1 cellular context compared by ENCODE assay signal in genomic region chr9:113580041-113580953, GRCh38.
TF ChIP-seq lines count a peak whose summit lies in the region.

No MANE protein-coding gene starts in this region.

TF ChIP-seq in SK-N-SH treated with all-trans-retinoic acid at 6 μM for 48 hours, 23 proteins besides CTCF, POLR2A, EP300 and RAD21 (continued from another document):
- TF ChIP-seq CSRNP3 (CRISPR knock-in tag; IDR thresholded peaks at IDR 0.05): no peak
